Comparison of ENCODE assay signal across 10 cellular contexts in genomic region chr2:23988371-23988770, GRCh38. TPM values are rescaled to one million over a fixed set of nuclear protein-coding genes. Genes with fewer than 3 reads are reported as not detected.
DNase-seq lines count a peak whose midpoint lies in the region; ATAC-seq and TF ChIP-seq lines count a peak whose summit lies in the region.
"Had no signal": no experiment of that assay in that cellular context is flagged by ENCODE, and none has a peak within 500 bp of the region (broad histone marks: within the 10 kb centered on the region; RNA-seq: fewer than 3 reads in every experiment).

No MANE protein-coding gene starts in this region.

- H3K9me3 ChIP-seq in left lung (no peaks in the 10 kb centered on the region), uterus (no peaks in the 10 kb centered on the region), sigmoid colon (no peaks in the 10 kb centered on the region)
- H3K9me3 ChIP-seq: right atrium auricular region had no signal

- no peaks in the 10 kb centered on the region for H3K4me1 ChIP-seq in left lung
- peaks cover 12% of the 10 kb centered on the region; the same call in 1 of the 2 replicates for H3K4me1 ChIP-seq in GM23338 (ENCODE audit: insufficient read depth)
- no peaks in the 10 kb centered on the region for H3K4me1 ChIP-seq in uterus
- H3K4me1 ChIP-seq in sigmoid colon: no peaks in the 10 kb centered on the region
- H3K4me1 ChIP-seq: right atrium auricular region had no signal

- H3K4me3 ChIP-seq in HL-60 (replicated peaks; ENCODE audit: insufficient read depth, low read length) (no peak overlapping the region), left lung (no peak overlapping the region), GM23338 (no peak overlapping the region), uterus (no peak overlapping the region), sigmoid colon (no peak overlapping the region)
- H3K4me3 ChIP-seq: right atrium auricular region had no signal

- peak; percentile 7 for TF ChIP-seq CTCF in HL-60 (IDR thresholded peaks at IDR 0.05; ENCODE audit: insufficient read depth, low read length)
- TF ChIP-seq CTCF in left lung (IDR thresholded peaks at IDR 0.05): peak in 1 of 2 donors; percentile 9
- TF ChIP-seq CTCF in GM23338 (conservative IDR thresholded peaks at IDR 0.05; ENCODE audit: low read depth in 2 of 2): no peak; a peak in 1 of 4 replicates
- TF ChIP-seq CTCF in uterus (IDR thresholded peaks at IDR 0.05): no peak
- TF ChIP-seq CTCF in sigmoid colon (IDR thresholded peaks at IDR 0.05): peak in 1 of 4 experiments; percentile 23

- TF ChIP-seq POLR2A in uterus (IDR thresholded peaks at IDR 0.05): no peak
- TF ChIP-seq POLR2A in sigmoid colon (IDR thresholded peaks at IDR 0.05): no peak

- H3K36me3 ChIP-seq in left lung (peaks cover 0 to 38% of the 10 kb centered on the region in 2 donors), GM23338 (ENCODE audit: insufficient read depth) (0 out of 2 replicates have a peak, but pooled peaks cover 4% of the 10 kb centered on the region), uterus (no peaks in the 10 kb centered on the region), sigmoid colon (peaks cover 0 to 43% (median 9%) of the 10 kb centered on the region in 4 donors)

- H3K27ac Mint-ChIP-seq in GM23338: no peak overlapping the region
- H3K27ac Mint-ChIP-seq: activated CD4-positive, alpha-beta T cell treated with anti-CD3 and anti-CD28 coated beads for 36 hours had no signal

- H3K27ac ChIP-seq in HL-60 (replicated peaks): no peak overlapping the region
- H3K27ac ChIP-seq in left lung: no peak overlapping the region
- no peak overlapping the region for H3K27ac ChIP-seq in GM23338 (ENCODE audit: low read depth)
- H3K27ac ChIP-seq in uterus: no peak overlapping the region
- H3K27ac ChIP-seq in sigmoid colon: no peak overlapping the region
- H3K27ac ChIP-seq: right atrium auricular region had no signal

- intact Hi-C loops in left lung (cut with DNase I): no loop called here
- intact Hi-C loops in uterus (cut with DNase I; ENCODE audit: low total_unique reads): no loop called here
- intact Hi-C loops in sigmoid colon (cut with DNase I): no loop called here

- peak; percentile 8 for DNase-seq in DMS114 treated with DMSO at 0.1 percent for 48 hours (lab: John Stamatoyannopoulos, UW; ENCODE audit: unreplicated experiment)
- no peak for DNase-seq in HL-60 (ENCODE audit: low read depth in 1 of 2, low spot score in 1 of 2)
- no peak for DNase-seq in left lung
- no peak for DNase-seq in GM23338 (ENCODE audit: low spot score)
- no peak for DNase-seq in uterus
- DNase-seq in hippocampal formation (lab: John Stamatoyannopoulos, UW): no peak
- DNase-seq in sigmoid colon: no peak
- DNase-seq: activated CD4-positive, alpha-beta T cell treated with anti-CD3 and anti-CD28 coated beads for 36 hours had no signal

- H3K27me3 Mint-ChIP-seq in GM23338 (ENCODE audit: insufficient read depth, low read depth, poor library complexity): no peaks in the 10 kb centered on the region
- H3K27me3 Mint-ChIP-seq: activated CD4-positive, alpha-beta T cell treated with anti-CD3 and anti-CD28 coated beads for 36 hours had no signal

- WGBS in sigmoid colon, 2 donors: 48 to 61% methylated on average over 2 of the region's 2 CpGs

- no peak overlapping the region for H3K4me3 Mint-ChIP-seq in GM23338
- H3K4me3 Mint-ChIP-seq: activated CD4-positive, alpha-beta T cell treated with anti-CD3 and anti-CD28 coated beads for 36 hours had no signal

- peaks cover 7% of the 10 kb centered on the region; the same call in 2 of the 3 replicates for H3K36me3 Mint-ChIP-seq in GM23338 (ENCODE audit: low read depth)

- no peaks in the 10 kb centered on the region for H4K20me1 ChIP-seq in GM23338 (replicated peaks; ENCODE audit: insufficient read depth)

- H3K9me2 ChIP-seq in GM23338 (ENCODE audit: insufficient read depth): no peaks in the 10 kb centered on the region

- H3K4me1 Mint-ChIP-seq in GM23338: peaks cover 13% of the 10 kb centered on the region
- H3K4me1 Mint-ChIP-seq: activated CD4-positive, alpha-beta T cell treated with anti-CD3 and anti-CD28 coated beads for 36 hours had no signal

- H3K27me3 ChIP-seq in HL-60 (ENCODE audit: insufficient read depth, poor library complexity, severe bottlenecking): no peaks in the 10 kb centered on the region
- no peaks in the 10 kb centered on the region for H3K27me3 ChIP-seq in left lung
- no peaks in the 10 kb centered on the region for H3K27me3 ChIP-seq in GM23338 (ENCODE audit: insufficient read depth)
- H3K27me3 ChIP-seq in uterus: no peaks in the 10 kb centered on the region
- H3K27me3 ChIP-seq in sigmoid colon: no peaks in the 10 kb centered on the region
- H3K27me3 ChIP-seq: right atrium auricular region had no signal

- TF ChIP-seq EP300 in sigmoid colon (IDR thresholded peaks at IDR 0.05): no peak

- no peaks in the 10 kb centered on the region for H3K79me2 ChIP-seq in GM23338 (replicated peaks; ENCODE audit: insufficient read depth)

- ATAC-seq in SK-N-SH treated with all-trans-retinoic acid at 6 μM for 48 hours (peak; percentile 56; the same call in 2 of the 3 replicates), left lung (peak; percentile 34), GM23338 (no peak)
- ATAC-seq: activated CD4-positive, alpha-beta T cell treated with anti-CD3 and anti-CD28 coated beads for 36 hours had no signal

- no peak overlapping the region for H3K4me2 ChIP-seq in GM23338

- no peak overlapping the region for H2AFZ ChIP-seq in GM23338

- H3F3A ChIP-seq in GM23338 (replicated peaks; ENCODE audit: low read depth): 0 out of 2 replicates have a peak, but pooled peaks cover 5% of the 10 kb centered on the region

- no peaks in the 10 kb centered on the region for H3K9me3 Mint-ChIP-seq in GM23338

TF ChIP-seq in SK-N-SH treated with all-trans-retinoic acid at 6 μM for 48 hours, 23 proteins besides CTCF, POLR2A, EP300 and RAD21:
- TF ChIP-seq ZNF565 (CRISPR knock-in tag; conservative IDR thresholded peaks at IDR 0.05; ENCODE audit: low read depth): no peak
- no peak for TF ChIP-seq TCF4 (CRISPR knock-in tag; IDR thresholded peaks at IDR 0.05; ENCODE audit: borderline replicate concordance)
- TF ChIP-seq GLIS3 (CRISPR knock-in tag; IDR thresholded peaks at IDR 0.05): no peak
- TF ChIP-seq ARNTL (CRISPR knock-in tag; IDR thresholded peaks at IDR 0.05; ENCODE audit: borderline replicate concordance, low read depth): no peak

TF ChIP-seq in GM23338, 12 proteins besides CTCF, POLR2A, EP300 and RAD21 (continues in another document):
- TF ChIP-seq POLR2AphosphoS5 (IDR thresholded peaks at IDR 0.05; ENCODE audit: low read depth): no peak
- no peak for TF ChIP-seq ZNF331 (CRISPR knock-in tag; IDR thresholded peaks at IDR 0.05; ENCODE audit: low read depth)
- TF ChIP-seq STAT1 (IDR thresholded peaks at IDR 0.05; ENCODE audit: unreplicated experiment): no peak

RNA-seq across cellular contexts. Expression of gene MFSD2B, which starts 21.5 kb away (rescaled TPM):
- under 1 TPM; 0.26 to 0.31 TPM for total RNA-seq in left lung
- 0.21 TPM in 1 of 2 replicates, not detected in the other for total RNA-seq in GM23338 (2014; rRNA removed; shearing (Covaris generic))
- polyA plus RNA-seq in GM23338 (2016; fragmentation: Nextera tagmentation; extraction: Ambion mirVana): 0.82 and 2.3 TPM in 2 replicates
- 1 to 10 TPM in 1 of 4 donors, under 1 TPM in 1, not detected in 2; 0.35 to 1.4 TPM for total RNA-seq in uterus
- total RNA-seq in sigmoid colon: not detected
- under 1 TPM in 1 of 3 donors, not detected in 2; 0.10 TPM for polyA plus RNA-seq in sigmoid colon
- total RNA-seq: activated CD4-positive, alpha-beta T cell treated with anti-CD3 and anti-CD28 coated beads for 36 hours had no signal

RNA-seq across cellular contexts. Expression of gene UBXN2A, which starts 48.1 kb away (rescaled TPM):
- total RNA-seq in left lung (10 to 100 TPM; 13.4 to 13.7 TPM), uterus (10 to 100 TPM; 16.8 to 36.4 (median 24.2) TPM), sigmoid colon (10 to 100 TPM; 15.0 to 21.2 (median 16.3) TPM)
- total RNA-seq in GM23338 (2014; rRNA removed; shearing (Covaris generic)): 12.1 and 17.7 TPM in 2 replicates
- polyA plus RNA-seq in GM23338 (2016; fragmentation: Nextera tagmentation; extraction: Ambion mirVana) (11.5 and 12.9 TPM in 2 replicates), sigmoid colon (10 to 100 TPM in 1 of 3 donors, 1 to 10 TPM in 2; 8.1 to 11.4 (median 9.5) TPM)

RNA-seq across cellular contexts. Expression of gene WDCP, which starts 58.8 kb away (rescaled TPM):
- total RNA-seq in left lung: 10 to 100 TPM; 10.3 to 12.8 TPM
- 28.6 and 29.6 TPM in 2 replicates for total RNA-seq in GM23338 (2014; rRNA removed; shearing (Covaris generic))
- polyA plus RNA-seq in GM23338 (2016; fragmentation: Nextera tagmentation; extraction: Ambion mirVana): 7.1 and 10.5 TPM in 2 replicates
- total RNA-seq in uterus: 10 to 100 TPM in 3 of 4 donors, 1 to 10 TPM in 1; 5.9 to 18.2 (median 12.1) TPM
- 10 to 100 TPM in 1 of 4 donors, 1 to 10 TPM in 3; 3.1 to 10.0 (median 6.6) TPM for total RNA-seq in sigmoid colon
- polyA plus RNA-seq in sigmoid colon: 1 to 10 TPM; 1.2 to 3.7 (median 1.8) TPM
